In genomic region chr4:15551740-15552446, GRCh38 we compare ENCODE assay signal across 31 cellular contexts.
A peak's percentile ranks its signal among the peaks of the same experiment; 100 is the strongest.
DNase-seq lines count a peak whose midpoint lies in the region; ATAC-seq, FAIRE-seq and TF ChIP-seq lines count a peak whose summit lies in the region.
"Had no signal": no experiment of that assay in that cellular context is flagged by ENCODE, and none has a peak within 500 bp of the region (broad histone marks: within the 10 kb centered on the region; RNA-seq: fewer than 3 reads in every experiment).

No MANE protein-coding gene starts in this region.

- POLR2A ChIA-PET in HepG2 (lab: Yijun Ruan, JAX), result no interaction called here

- H3K4me1 ChIP-seq in HepG2 (ENCODE audit: insufficient read depth, low read length) (peaks cover 25% of the 10 kb centered on the region), small intestine (ENCODE audit: control insufficient read depth in 2 of 2, insufficient read depth in 1 of 2, low read depth in 1 of 2, low read length in 1 of 2) (peaks cover 0 to 4% of the 10 kb centered on the region in 2 donors), left ventricle myocardium inferior (no peaks in the 10 kb centered on the region)
- H3K4me1 ChIP-seq: ascending aorta, esophagus muscularis mucosa, SJSA1 had no signal

- no peaks in the 10 kb centered on the region for H4K20me1 ChIP-seq in HepG2 (ENCODE audit: insufficient read depth, low read length)

- WGBS in HepG2 (ENCODE audit: low lambda C conversion rate), result 17% methylated on average over 5 of the region's 5 CpGs
- whole genome bisulfite sequencing in small intestine, 3 donors, result 28 to 70% (median 40%) methylated on average over 5 of the region's 5 CpGs

- no peaks in the 10 kb centered on the region for H3K79me2 ChIP-seq in HepG2 (ENCODE audit: insufficient read depth, low read length)

- FAIRE-seq in HepG2 (lab: Jason Lieb, UNC), result peak; percentile 26
- FAIRE-seq in small intestine (lab: Jason Lieb, UNC), result no peak
- FAIRE-seq: frontal cortex, GM12891, TTC549 had no signal

- peak in 1 of 2 experiments; percentile 53; a peak in 1 of 4 replicates for TF ChIP-seq EP300 in HepG2 (IDR thresholded peaks at IDR 0.05; ENCODE audit: low read depth in 2 of 2, low read length in 2 of 2)
- TF ChIP-seq EP300 in HepG2 (CRISPR knock-in tag; IDR thresholded peaks at IDR 0.05; ENCODE audit: borderline replicate concordance), result no peak

- H3K9me3 ChIP-seq in HepG2 (ENCODE audit: low read length), result no peaks in the 10 kb centered on the region
- H3K9me3 ChIP-seq in small intestine (ENCODE audit: control insufficient read depth, low read depth), result no peaks in the 10 kb centered on the region
- H3K9me3 ChIP-seq in left ventricle myocardium inferior (replicated peaks), result no peaks in the 10 kb centered on the region
- H3K9me3 ChIP-seq: ascending aorta, esophagus muscularis mucosa, SJSA1 had no signal

- H3K4me3 ChIP-seq in epithelial cell of proximal tubule (ENCODE audit: low read depth, low read length), result no peak overlapping the region
- H3K4me3 ChIP-seq in HepG2 (replicated peaks in 1 of 3; ENCODE audit: insufficient read depth in 1 of 3, low read depth in 2 of 3, low read length in 3 of 3), result no peak overlapping the region
- H3K4me3 ChIP-seq in small intestine (ENCODE audit: low read depth in 1 of 2, low read length in 2 of 2), result no peak overlapping the region
- H3K4me3 ChIP-seq in left ventricle myocardium inferior, result no peak overlapping the region
- H3K4me3 ChIP-seq: ascending aorta, coronary artery, esophagus muscularis mucosa, GM23248, SJSA1 had no signal

- H3K27me3 ChIP-seq in HepG2 (ENCODE audit: control insufficient read depth in 1 of 2, insufficient read depth in 2 of 2, low read length in 2 of 2) (no peaks in the 10 kb centered on the region), small intestine (ENCODE audit: control insufficient read depth in 2 of 2, insufficient read depth in 2 of 2, low read length in 2 of 2) (no peaks in the 10 kb centered on the region), left ventricle myocardium inferior (ENCODE audit: low read depth) (no peaks in the 10 kb centered on the region)
- H3K27me3 ChIP-seq: ascending aorta, esophagus muscularis mucosa, SJSA1 had no signal

- TF ChIP-seq CTCF in epithelial cell of proximal tubule (conservative IDR thresholded peaks at IDR 0.05; ENCODE audit: low read depth, low read length) (no peak), HepG2 (CRISPR knock-in tag; IDR thresholded peaks at IDR 0.05) (no peak), left ventricle myocardium inferior (IDR thresholded peaks at IDR 0.05; ENCODE audit: borderline replicate concordance) (no peak)

- no peak overlapping the region for H3K9ac ChIP-seq in HepG2 (ENCODE audit: insufficient read depth, low read depth, low read length)
- H3K9ac ChIP-seq: GM23248 had no signal

- no peak for TF ChIP-seq RAD21 in HepG2 (CRISPR knock-in tag; IDR thresholded peaks at IDR 0.05)

- H3K36me3 ChIP-seq in HepG2 (replicated peaks in 1 of 2; ENCODE audit: control insufficient read depth in 1 of 2, insufficient read depth in 2 of 2, low read length in 2 of 2) (0 out of 5 replicates have a peak, but pooled peaks cover 0 to 3% of the 10 kb centered on the region in 2 experiments), small intestine (ENCODE audit: control insufficient read depth in 2 of 2, insufficient read depth in 2 of 2, low read length in 2 of 2) (no peaks in the 10 kb centered on the region), left ventricle myocardium inferior (peaks cover 25% of the 10 kb centered on the region)
- H3K36me3 ChIP-seq: SJSA1 had no signal

- peak overlapping the region; percentile 45 for H3K4me2 ChIP-seq in HepG2 (ENCODE audit: low read depth, low read length)

- H2AFZ ChIP-seq in HepG2 (ENCODE audit: low read length), result no peak overlapping the region
- H2AFZ ChIP-seq: GM23248 had no signal

- ATAC-seq in HepG2, result peak; percentile 99
- ATAC-seq: effector memory CD8-positive, alpha-beta T cell; sciatic nerve had no signal

- intact Hi-C loops in HepG2 (cut with micrococcal nuclease; ENCODE audit: unreplicated experiment), result no loop called here
- intact Hi-C loops in left ventricle myocardium inferior (cut with micrococcal nuclease), result no loop called here

- TF ChIP-seq POLR2A in HepG2 (IDR thresholded peaks at IDR 0.05; ENCODE audit: insufficient read depth in 1 of 2, low read depth in 2 of 2, low read length in 2 of 2), result no peak

- DNase-seq in HT-29 (ENCODE audit: low spot score) (peak; percentile 11), epithelial cell of proximal tubule (ENCODE audit: low read depth) (peak; percentile 81), HepG2 (ENCODE audit: low spot score) (peak; percentile 39), small intestine (peak; percentile 58), inferior parietal cortex (ENCODE audit: extremely low spot score) (no peak), C1 segment of cervical spinal cord (lab: John Stamatoyannopoulos, UW) (no peak), left ventricle myocardium inferior (no peak)
- no peak for DNase-seq in effector CD8-positive, alpha-beta T cell (lab: John Stamatoyannopoulos, UW)
- DNase-seq: activated CD4-positive, alpha-beta memory T cell treated with anti-CD3 and anti-CD28 coated beads for 36 hours; activated CD4-positive, CD25-positive, alpha-beta regulatory T cell treated with anti-CD3 and anti-CD28 coated beads, Interleukin-2, amount 50 U/mL, for 72 hours; activated CD8-positive, alpha-beta memory T cell treated with anti-CD3 and anti-CD28 coated beads, Interleukin-2, amount 50 U/mL, for 48 hours; CD4-positive, CD25-positive, alpha-beta regulatory T cell; effector memory CD8-positive, alpha-beta T cell; GM23248; HFFc6; hippocampal formation; immature natural killer cell; IMR-90; NCI-H1694; NCI-H526 treated with DMSO at 0.1 percent for 48 hours; posterior cingulate gyrus; stimulated activated CD4-positive, alpha-beta T cell treated with anti-CD3 and anti-CD28 coated beads, Interleukin-4, amount 100 ng/mL, for 24 hours; substantia nigra had no signal

- in situ Hi-C loops in HepG2 (cut with HindIII; ENCODE audit: extremely low pct_ligation_motif_present, low pct_unique_long_range_greater_than_20kb), result no loop called here

- BruUV-seq in HepG2 (replicated peaks; lab: Mats Ljungman, UMichigan), result no TSS peak

- H3K27ac ChIP-seq in HepG2 (ENCODE audit: extremely low read length, insufficient read depth, low read length), result no peak overlapping the region
- H3K27ac ChIP-seq in small intestine (ENCODE audit: low read depth in 1 of 2, low read length in 1 of 2), result no peak overlapping the region
- no peak overlapping the region for H3K27ac ChIP-seq in left ventricle myocardium inferior (replicated peaks)
- H3K27ac ChIP-seq: ascending aorta, coronary artery, esophagus muscularis mucosa, GM23248, SJSA1 had no signal

- CTCF ChIA-PET in HepG2 (lab: Yijun Ruan, JAX; ENCODE audit: low intra/inter-chr PET ratio, low total read pairs), result no interaction called here

TF ChIP-seq in HepG2, 621 proteins besides CTCF, POLR2A, EP300 and RAD21 (continues in another document):
- TF ChIP-seq SRF (IDR thresholded peaks at IDR 0.05; ENCODE audit: low read depth, low read length) (no peak), HNF1B (CRISPR knock-in tag; IDR thresholded peaks at IDR 0.05) (peak; percentile 33; the same call in 1 of the 2 replicates), ZNF468 (CRISPR knock-in tag; IDR thresholded peaks at IDR 0.05) (no peak), ZNF230 (CRISPR knock-in tag; IDR thresholded peaks at IDR 0.05) (no peak), ZFP36L2 (CRISPR knock-in tag; IDR thresholded peaks at IDR 0.05) (no peak), RFXAP (CRISPR knock-in tag; IDR thresholded peaks at IDR 0.05; ENCODE audit: borderline replicate concordance) (no peak), PCBP2 (optimal IDR thresholded peaks at IDR 0.05; ENCODE audit: low read depth, low read length, poor library complexity, severe bottlenecking) (no peak), MTF2 (CRISPR knock-in tag; IDR thresholded peaks at IDR 0.05; ENCODE audit: borderline replicate concordance) (no peak), PPARG (CRISPR knock-in tag; conservative IDR thresholded peaks at IDR 0.05) (no peak), ZBTB21 (CRISPR knock-in tag; IDR thresholded peaks at IDR 0.05) (no peak)
- TF ChIP-seq, protein P1, sequence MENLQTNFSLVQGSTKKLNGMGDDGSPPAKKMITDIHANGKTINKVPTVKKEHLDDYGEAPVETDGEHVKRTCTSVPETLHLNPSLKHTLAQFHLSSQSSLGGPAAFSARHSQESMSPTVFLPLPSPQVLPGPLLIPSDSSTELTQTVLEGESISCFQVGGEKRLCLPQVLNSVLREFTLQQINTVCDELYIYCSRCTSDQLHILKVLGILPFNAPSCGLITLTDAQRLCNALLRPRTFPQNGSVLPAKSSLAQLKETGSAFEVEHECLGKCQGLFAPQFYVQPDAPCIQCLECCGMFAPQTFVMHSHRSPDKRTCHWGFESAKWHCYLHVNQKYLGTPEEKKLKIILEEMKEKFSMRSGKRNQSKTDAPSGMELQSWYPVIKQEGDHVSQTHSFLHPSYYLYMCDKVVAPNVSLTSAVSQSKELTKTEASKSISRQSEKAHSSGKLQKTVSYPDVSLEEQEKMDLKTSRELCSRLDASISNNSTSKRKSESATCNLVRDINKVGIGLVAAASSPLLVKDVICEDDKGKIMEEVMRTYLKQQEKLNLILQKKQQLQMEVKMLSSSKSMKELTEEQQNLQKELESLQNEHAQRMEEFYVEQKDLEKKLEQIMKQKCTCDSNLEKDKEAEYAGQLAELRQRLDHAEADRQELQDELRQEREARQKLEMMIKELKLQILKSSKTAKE (CRISPR knock-in tag; IDR thresholded peaks at IDR 0.05; ENCODE audit: borderline replicate concordance), result no peak

Comparison
In these comparisons a context has a peak if more than half of its experiments do, and no peak if none do; other contexts are left out.
1. DNase-seq: peak in HT-29 (single experiment), epithelial cell of proximal tubule (single experiment), HepG2 (single experiment) and small intestine (single experiment); none in inferior parietal cortex (single experiment), effector CD8-positive, alpha-beta T cell (single experiment), C1 segment of cervical spinal cord (0 of 14) and left ventricle myocardium inferior (single experiment).